ENCODE assay signal across 1 cellular context in genomic region chr7:23597064-23597907, GRCh38.
TF ChIP-seq lines count a peak whose summit lies in the region.

Gene CCDC126, plus strand, starts transcription at chr7:23597382. Its CDS starts 13,934 bp downstream, at chr7:23611316.

TF ChIP-seq in K562, 482 proteins besides CTCF, POLR2A, EP300 and RAD21 (continued from another document and continues in another):
- TF ChIP-seq SFPQ (IDR thresholded peaks at IDR 0.05; ENCODE audit: low read depth, low read length) = no peak
- TF ChIP-seq ZBTB7A (IDR thresholded peaks at IDR 0.05; ENCODE audit: borderline replicate concordance, control insufficient read depth, low read depth, low read length) = peak; percentile 81
- no peak for TF ChIP-seq NR2F6 (CRISPR knock-in tag; IDR thresholded peaks at IDR 0.05)
- no peak for TF ChIP-seq SMC3 (conservative IDR thresholded peaks at IDR 0.05; ENCODE audit: insufficient read depth, low read depth, low read length)
- TF ChIP-seq SRSF9 (IDR thresholded peaks at IDR 0.05; ENCODE audit: borderline replicate concordance, low read depth, low read length) = no peak
- no peak for TF ChIP-seq MAFG (tag; conservative IDR thresholded peaks at IDR 0.05)
- TF ChIP-seq, protein P1, sequence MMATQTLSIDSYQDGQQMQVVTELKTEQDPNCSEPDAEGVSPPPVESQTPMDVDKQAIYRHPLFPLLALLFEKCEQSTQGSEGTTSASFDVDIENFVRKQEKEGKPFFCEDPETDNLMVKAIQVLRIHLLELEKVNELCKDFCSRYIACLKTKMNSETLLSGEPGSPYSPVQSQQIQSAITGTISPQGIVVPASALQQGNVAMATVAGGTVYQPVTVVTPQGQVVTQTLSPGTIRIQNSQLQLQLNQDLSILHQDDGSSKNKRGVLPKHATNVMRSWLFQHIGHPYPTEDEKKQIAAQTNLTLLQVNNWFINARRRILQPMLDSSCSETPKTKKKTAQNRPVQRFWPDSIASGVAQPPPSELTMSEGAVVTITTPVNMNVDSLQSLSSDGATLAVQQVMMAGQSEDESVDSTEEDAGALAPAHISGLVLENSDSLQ (IDR thresholded peaks at IDR 0.05) = no peak
- TF ChIP-seq PML (IDR thresholded peaks at IDR 0.05; ENCODE audit: low read length) = no peak; the same call in 1 of the 2 replicates
- peak in 1 of 2 experiments; percentile 63; a peak in 2 of 4 replicates for TF ChIP-seq HDAC1 (IDR thresholded peaks at IDR 0.05)
- TF ChIP-seq CBX3 (IDR thresholded peaks at IDR 0.05; ENCODE audit: borderline replicate concordance in 1 of 2, low read length in 2 of 2) = peak in 1 of 2 experiments; percentile 98; a peak in 2 of 3 replicates
- no peak for TF ChIP-seq ZNF668 (CRISPR knock-in tag; IDR thresholded peaks at IDR 0.05)
- no peak for TF ChIP-seq SNRNP70 (optimal IDR thresholded peaks at IDR 0.05; ENCODE audit: low read depth, low read length)
- peak; percentile 69 to 71 for TF ChIP-seq SIX5 (IDR thresholded peaks at IDR 0.05; ENCODE audit: borderline replicate concordance in 1 of 2, insufficient read depth in 1 of 2, low read depth in 1 of 2, low read length in 2 of 2)
- TF ChIP-seq ZFP1 (CRISPR knock-in tag; IDR thresholded peaks at IDR 0.05) = no peak
- TF ChIP-seq, protein P2, sequence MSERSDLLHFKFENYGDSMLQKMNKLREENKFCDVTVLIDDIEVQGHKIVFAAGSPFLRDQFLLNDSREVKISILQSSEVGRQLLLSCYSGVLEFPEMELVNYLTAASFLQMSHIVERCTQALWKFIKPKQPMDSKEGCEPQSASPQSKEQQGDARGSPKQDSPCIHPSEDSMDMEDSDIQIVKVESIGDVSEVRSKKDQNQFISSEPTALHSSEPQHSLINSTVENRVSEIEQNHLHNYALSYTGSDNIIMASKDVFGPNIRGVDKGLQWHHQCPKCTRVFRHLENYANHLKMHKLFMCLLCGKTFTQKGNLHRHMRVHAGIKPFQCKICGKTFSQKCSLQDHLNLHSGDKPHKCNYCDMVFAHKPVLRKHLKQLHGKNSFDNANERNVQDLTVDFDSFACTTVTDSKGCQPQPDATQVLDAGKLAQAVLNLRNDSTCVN (CRISPR knock-in tag; IDR thresholded peaks at IDR 0.05) = no peak
- TF ChIP-seq, protein P3, sequence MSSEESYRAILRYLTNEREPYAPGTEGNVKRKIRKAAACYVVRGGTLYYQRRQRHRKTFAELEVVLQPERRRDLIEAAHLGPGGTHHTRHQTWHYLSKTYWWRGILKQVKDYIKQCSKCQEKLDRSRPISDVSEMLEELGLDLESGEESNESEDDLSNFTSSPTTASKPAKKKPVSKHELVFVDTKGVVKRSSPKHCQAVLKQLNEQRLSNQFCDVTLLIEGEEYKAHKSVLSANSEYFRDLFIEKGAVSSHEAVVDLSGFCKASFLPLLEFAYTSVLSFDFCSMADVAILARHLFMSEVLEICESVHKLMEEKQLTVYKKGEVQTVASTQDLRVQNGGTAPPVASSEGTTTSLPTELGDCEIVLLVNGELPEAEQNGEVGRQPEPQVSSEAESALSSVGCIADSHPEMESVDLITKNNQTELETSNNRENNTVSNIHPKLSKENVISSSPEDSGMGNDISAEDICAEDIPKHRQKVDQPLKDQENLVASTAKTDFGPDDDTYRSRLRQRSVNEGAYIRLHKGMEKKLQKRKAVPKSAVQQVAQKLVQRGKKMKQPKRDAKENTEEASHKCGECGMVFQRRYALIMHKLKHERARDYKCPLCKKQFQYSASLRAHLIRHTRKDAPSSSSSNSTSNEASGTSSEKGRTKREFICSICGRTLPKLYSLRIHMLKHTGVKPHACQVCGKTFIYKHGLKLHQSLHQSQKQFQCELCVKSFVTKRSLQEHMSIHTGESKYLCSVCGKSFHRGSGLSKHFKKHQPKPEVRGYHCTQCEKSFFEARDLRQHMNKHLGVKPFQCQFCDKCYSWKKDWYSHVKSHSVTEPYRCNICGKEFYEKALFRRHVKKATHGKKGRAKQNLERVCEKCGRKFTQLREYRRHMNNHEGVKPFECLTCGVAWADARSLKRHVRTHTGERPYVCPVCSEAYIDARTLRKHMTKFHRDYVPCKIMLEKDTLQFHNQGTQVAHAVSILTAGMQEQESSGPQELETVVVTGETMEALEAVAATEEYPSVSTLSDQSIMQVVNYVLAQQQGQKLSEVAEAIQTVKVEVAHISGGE (CRISPR knock-in tag; IDR thresholded peaks at IDR 0.05) = peak in 1 of 3 experiments; percentile 75; a peak in 2 of 6 replicates
- TF ChIP-seq ZHX1 (conservative IDR thresholded peaks at IDR 0.05; ENCODE audit: low read length) = no peak
- no peak for TF ChIP-seq TSHZ1 (CRISPR knock-in tag; IDR thresholded peaks at IDR 0.05)
- TF ChIP-seq, protein P4, sequence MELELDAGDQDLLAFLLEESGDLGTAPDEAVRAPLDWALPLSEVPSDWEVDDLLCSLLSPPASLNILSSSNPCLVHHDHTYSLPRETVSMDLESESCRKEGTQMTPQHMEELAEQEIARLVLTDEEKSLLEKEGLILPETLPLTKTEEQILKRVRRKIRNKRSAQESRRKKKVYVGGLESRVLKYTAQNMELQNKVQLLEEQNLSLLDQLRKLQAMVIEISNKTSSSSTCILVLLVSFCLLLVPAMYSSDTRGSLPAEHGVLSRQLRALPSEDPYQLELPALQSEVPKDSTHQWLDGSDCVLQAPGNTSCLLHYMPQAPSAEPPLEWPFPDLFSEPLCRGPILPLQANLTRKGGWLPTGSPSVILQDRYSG (tag; conservative IDR thresholded peaks at IDR 0.05; ENCODE audit: low read depth) = no peak
- TF ChIP-seq, protein P5, sequence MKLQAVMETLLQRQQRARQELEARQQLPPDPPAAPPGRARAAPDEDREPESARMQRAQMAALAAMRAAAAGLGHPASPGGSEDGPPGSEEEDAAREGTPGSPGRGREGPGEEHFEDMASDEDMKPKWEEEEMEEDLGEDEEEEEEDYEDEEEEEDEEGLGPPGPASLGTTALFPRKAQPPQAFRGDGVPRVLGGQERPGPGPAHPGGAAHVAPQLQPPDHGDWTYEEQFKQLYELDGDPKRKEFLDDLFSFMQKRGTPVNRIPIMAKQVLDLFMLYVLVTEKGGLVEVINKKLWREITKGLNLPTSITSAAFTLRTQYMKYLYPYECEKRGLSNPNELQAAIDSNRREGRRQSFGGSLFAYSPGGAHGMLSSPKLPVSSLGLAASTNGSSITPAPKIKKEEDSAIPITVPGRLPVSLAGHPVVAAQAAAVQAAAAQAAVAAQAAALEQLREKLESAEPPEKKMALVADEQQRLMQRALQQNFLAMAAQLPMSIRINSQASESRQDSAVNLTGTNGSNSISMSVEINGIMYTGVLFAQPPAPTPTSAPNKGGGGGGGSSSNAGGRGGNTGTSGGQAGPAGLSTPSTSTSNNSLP (IDR thresholded peaks at IDR 0.05; ENCODE audit: borderline replicate concordance, low read depth, low read length) = no peak
- no peak for TF ChIP-seq STAT5B (CRISPR knock-in tag; IDR thresholded peaks at IDR 0.05)
- no peak for TF ChIP-seq SNAPC5 (CRISPR knock-in tag; IDR thresholded peaks at IDR 0.05)
- no peak for TF ChIP-seq FOXA1 (IDR thresholded peaks at IDR 0.05; ENCODE audit: borderline replicate concordance)
- TF ChIP-seq ELK3 (CRISPR knock-in tag; IDR thresholded peaks at IDR 0.05) = no peak
- no peak for TF ChIP-seq E2F1 (CRISPR knock-in tag; IDR thresholded peaks at IDR 0.05)
- TF ChIP-seq, protein P6, sequence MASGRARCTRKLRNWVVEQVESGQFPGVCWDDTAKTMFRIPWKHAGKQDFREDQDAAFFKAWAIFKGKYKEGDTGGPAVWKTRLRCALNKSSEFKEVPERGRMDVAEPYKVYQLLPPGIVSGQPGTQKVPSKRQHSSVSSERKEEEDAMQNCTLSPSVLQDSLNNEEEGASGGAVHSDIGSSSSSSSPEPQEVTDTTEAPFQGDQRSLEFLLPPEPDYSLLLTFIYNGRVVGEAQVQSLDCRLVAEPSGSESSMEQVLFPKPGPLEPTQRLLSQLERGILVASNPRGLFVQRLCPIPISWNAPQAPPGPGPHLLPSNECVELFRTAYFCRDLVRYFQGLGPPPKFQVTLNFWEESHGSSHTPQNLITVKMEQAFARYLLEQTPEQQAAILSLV (tag; IDR thresholded peaks at IDR 0.05) = no peak
- TF ChIP-seq TAF1 (IDR thresholded peaks at IDR 0.05; ENCODE audit: control insufficient read depth, extremely low read depth, insufficient read depth, low read length, severe bottlenecking) = peak; percentile 21
- TF ChIP-seq SMARCB1 (IDR thresholded peaks at IDR 0.05; ENCODE audit: insufficient read length, low read depth) = no peak
- no peak for TF ChIP-seq CSDE1 (IDR thresholded peaks at IDR 0.05)
- TF ChIP-seq RHOXF2B (CRISPR knock-in tag; conservative IDR thresholded peaks at IDR 0.05) = no peak
- no peak for TF ChIP-seq ZNF174 (CRISPR knock-in tag; IDR thresholded peaks at IDR 0.05)
- TF ChIP-seq STAG1 (CRISPR knock-in tag; IDR thresholded peaks at IDR 0.05; ENCODE audit: borderline replicate concordance) = no peak
- TF ChIP-seq ZBTB12 (CRISPR knock-in tag; IDR thresholded peaks at IDR 0.05) = no peak
- TF ChIP-seq NR1H2 (CRISPR knock-in tag; IDR thresholded peaks at IDR 0.05) = no peak
- no peak for TF ChIP-seq ZNF57 (CRISPR knock-in tag; IDR thresholded peaks at IDR 0.05)
